Comparison of ENCODE assay signal across 8 cellular contexts in the genomic region with DNA sequence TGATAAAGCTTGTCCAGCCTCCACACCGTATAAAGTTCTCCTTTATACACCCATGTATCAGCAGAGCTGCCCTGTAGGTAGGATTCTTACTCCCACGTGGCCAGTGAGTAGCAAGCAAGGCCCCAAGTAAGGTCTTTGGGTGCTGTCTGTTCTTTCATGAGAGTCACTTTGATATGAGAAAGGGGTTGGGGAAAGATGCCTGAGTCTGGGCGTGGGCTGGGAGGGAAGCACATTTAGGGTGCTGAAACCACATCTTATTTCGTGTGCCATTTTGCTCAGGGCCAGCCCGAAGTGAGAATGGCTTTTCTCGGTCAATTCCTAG. TPM values are rescaled to one million over a fixed set of nuclear protein-coding genes. Genes with fewer than 3 reads are reported as not detected.
DNase-seq lines count a peak whose midpoint lies in the region; ATAC-seq and TF ChIP-seq lines count a peak whose summit lies in the region.

No MANE protein-coding gene starts in this region.

- peaks cover 28% of the 10 kb centered on the region for H3F3A ChIP-seq in PC-9 (ENCODE audit: insufficient read depth, low read depth)

- intact Hi-C loops in aorta (cut with DNase I) (no loop called here), PC-9 (cut with micrococcal nuclease; ENCODE audit: unreplicated experiment) (no loop called here)

- H3K4me2 ChIP-seq in skeletal muscle satellite cell (ENCODE audit: low read length) (peak overlapping the region; percentile 75), PC-9 (no peak overlapping the region)

- H3K36me3 ChIP-seq in skeletal muscle satellite cell (ENCODE audit: insufficient read depth, low read length) (no peaks in the 10 kb centered on the region), aorta (ENCODE audit: control insufficient read depth in 1 of 2, insufficient read depth in 2 of 2, low read length in 1 of 2) (no peaks in the 10 kb centered on the region), PC-9 (ENCODE audit: low read depth) (no peaks in the 10 kb centered on the region)

- H3K4me1 ChIP-seq in skeletal muscle satellite cell (ENCODE audit: control insufficient read depth, insufficient read depth, low read length) = peaks cover 20% of the 10 kb centered on the region
- H3K4me1 ChIP-seq in aorta (ENCODE audit: control insufficient read depth in 1 of 2, insufficient read depth in 2 of 2, low read length in 2 of 2) = no peaks in the 10 kb centered on the region
- peaks cover 23% of the 10 kb centered on the region for H3K4me1 ChIP-seq in PC-9 (replicated peaks; ENCODE audit: insufficient read depth)

- H3K9ac ChIP-seq in skeletal muscle satellite cell (ENCODE audit: low read depth, low read length) = no peak overlapping the region

- no peak overlapping the region; the same call in 1 of the 2 replicates for H2AFZ ChIP-seq in PC-9

- H3K9me3 ChIP-seq in skeletal muscle satellite cell (replicated peaks; ENCODE audit: low read length) (no peaks in the 10 kb centered on the region), aorta (ENCODE audit: control insufficient read depth, low read length) (no peaks in the 10 kb centered on the region), PC-9 (ENCODE audit: insufficient read depth, low read depth) (no peaks in the 10 kb centered on the region)

- H3K27me3 ChIP-seq in skeletal muscle satellite cell (ENCODE audit: control insufficient read depth, insufficient read depth, low read length) = peaks cover 34% of the 10 kb centered on the region
- H3K27me3 ChIP-seq in aorta (ENCODE audit: control insufficient read depth in 1 of 2, insufficient read depth in 2 of 2, low read length in 1 of 2) = no peaks in the 10 kb centered on the region
- peaks cover 15% of the 10 kb centered on the region for H3K27me3 ChIP-seq in PC-9 (ENCODE audit: insufficient read depth, low read depth)

- ATAC-seq in aorta (ENCODE audit: low FRiP score) = no peak

- no peaks in the 10 kb centered on the region for H3K79me2 ChIP-seq in PC-9 (ENCODE audit: low read depth)

- TF ChIP-seq CTCF in endothelial cell (IDR thresholded peaks at IDR 0.05; ENCODE audit: unreplicated experiment) (no peak), PC-9 (conservative IDR thresholded peaks at IDR 0.05) (no peak)

- no peaks in the 10 kb centered on the region for H3K36me3 Mint-ChIP-seq in endothelial cell (ENCODE audit: low read depth, unreplicated experiment)

- H4K20me1 ChIP-seq in PC-9 (ENCODE audit: insufficient read depth) = no peaks in the 10 kb centered on the region

- H3K27ac ChIP-seq in aorta (ENCODE audit: low read depth in 1 of 2, low read length in 2 of 2) = no peak overlapping the region
- no peak overlapping the region for H3K27ac ChIP-seq in PC-9

- H3K27me3 Mint-ChIP-seq in endothelial cell (ENCODE audit: unreplicated experiment) = peaks cover 13% of the 10 kb centered on the region

- no peak overlapping the region for H3K27ac Mint-ChIP-seq in endothelial cell (ENCODE audit: unreplicated experiment)

- POLR2A ChIA-PET in PC-9 (lab: Charles Lee; ENCODE audit: unreplicated experiment) = no interaction called here

- H3K4me1 Mint-ChIP-seq in endothelial cell (ENCODE audit: unreplicated experiment) = peaks cover 12% of the 10 kb centered on the region

- H3K4me3 Mint-ChIP-seq in endothelial cell (ENCODE audit: unreplicated experiment) = peak overlapping the region; percentile 89

- BruUV-seq in PC-9 (replicated peaks; lab: Mats Ljungman, UMichigan) = no TSS peak

- H3K9me3 Mint-ChIP-seq in endothelial cell (ENCODE audit: unreplicated experiment) = no peaks in the 10 kb centered on the region

- no peak overlapping the region for H3K4me3 ChIP-seq in skeletal muscle satellite cell (ENCODE audit: low read length)
- no peak overlapping the region for H3K4me3 ChIP-seq in aorta (ENCODE audit: low read length in 2 of 2)
- no peak overlapping the region for H3K4me3 ChIP-seq in PC-9

- H3K9me2 ChIP-seq in PC-9 (ENCODE audit: insufficient read depth) = no peaks in the 10 kb centered on the region

- DNase-seq in GF-D8 (lab: John Stamatoyannopoulos, UW) (peak; percentile 34), OCI-M1 (lab: John Stamatoyannopoulos, UW) (peak; percentile 63), endothelial cell (ENCODE audit: low spot score) (no peak), NCI-H446 treated with DMSO at 0.1 percent for 48 hours (lab: John Stamatoyannopoulos, UW) (no peak), aorta (no peak), PC-9 (no peak), NCI-H1048 (lab: John Stamatoyannopoulos, UW) (no peak)

- WGBS in aorta, 2 donors = 38 to 39% methylated on average over 6 of the region's 6 CpGs

- CTCF ChIA-PET in PC-9 (lab: Charles Lee) = no interaction called here

RNA-seq across cellular contexts. Expression of gene ITPRIPL1, which starts 0.4 kb away (rescaled TPM):
- 1.8 TPM for total RNA-seq in endothelial cell (ENCODE audit: unreplicated experiment)
- total RNA-seq in skeletal muscle satellite cell (2012; rRNA removed) = 0.51 and 0.87 TPM in 2 replicates
- 1 to 10 TPM; 1.9 to 3.6 TPM for total RNA-seq in aorta
- 1 to 10 TPM in 1 of 2 donors, not detected in 1; 1.2 TPM for polyA plus RNA-seq in aorta
- not detected in 2 replicates for total RNA-seq in PC-9 (2021)

RNA-seq across cellular contexts. Expression of gene NCAPH, which starts 10.9 kb away (rescaled TPM):
- total RNA-seq in endothelial cell (ENCODE audit: unreplicated experiment) = 9.7 TPM
- total RNA-seq in skeletal muscle satellite cell (2012; rRNA removed) = 10.4 and 12.9 TPM in 2 replicates
- total RNA-seq in aorta = 1 to 10 TPM; 1.0 to 1.4 TPM
- under 1 TPM in 1 of 2 donors, not detected in 1; 0.10 TPM for polyA plus RNA-seq in aorta
- 55.0 and 55.4 TPM in 2 replicates for total RNA-seq in PC-9 (2021)

RNA-seq across cellular contexts. Expression of gene SNRNP200, which starts 19.3 kb away (rescaled TPM):
- 168 TPM for total RNA-seq in endothelial cell (ENCODE audit: unreplicated experiment)
- total RNA-seq in skeletal muscle satellite cell (2012; rRNA removed) = 36.2 and 37.4 TPM in 2 replicates
- total RNA-seq in aorta = 10 to 100 TPM; 85.0 to 99.7 TPM
- polyA plus RNA-seq in aorta = 10 to 100 TPM; 18.9 to 80.1 TPM
- 214 and 229 TPM in 2 replicates for total RNA-seq in PC-9 (2021)

RNA-seq across cellular contexts. Expression of gene CIAO1, which starts 58.7 kb away (rescaled TPM):
- total RNA-seq in endothelial cell (ENCODE audit: unreplicated experiment) (63.7 TPM), aorta (10 to 100 TPM; 46.4 to 57.1 TPM), PC-9 (2021) (85.3 and 99.5 TPM in 2 replicates)
- total RNA-seq in skeletal muscle satellite cell (2012; rRNA removed) = 142 and 170 TPM in 2 replicates
- polyA plus RNA-seq in aorta = 10 to 100 TPM; 25.8 to 49.1 TPM

RNA-seq across cellular contexts. Expression of gene TMEM127, which starts 58.9 kb away (rescaled TPM):
- total RNA-seq in endothelial cell (ENCODE audit: unreplicated experiment) (39.0 TPM), aorta (10 to 100 TPM; 53.4 to 53.8 TPM), PC-9 (2021) (38.4 and 50.3 TPM in 2 replicates)
- total RNA-seq in skeletal muscle satellite cell (2012; rRNA removed) = 17.2 and 24.7 TPM in 2 replicates
- polyA plus RNA-seq in aorta = 10 to 100 TPM in 1 of 2 donors, 1 to 10 TPM in 1; 8.3 to 23.4 TPM

Comparison
In these comparisons a context has a peak if more than half of its experiments do, and no peak if none do; other contexts are left out.
1. DNase-seq: peak in GF-D8 (single experiment) and OCI-M1 (single experiment); none in endothelial cell (single experiment), NCI-H446 treated with DMSO at 0.1 percent for 48 hours (single experiment), aorta (0 of 2), PC-9 (0 of 2) and NCI-H1048 (single experiment).